9 cellular contexts compared by ENCODE assay signal in genomic region chr9:68949271-68950000, GRCh38.
DNase-seq lines count a peak whose midpoint lies in the region; ATAC-seq and TF ChIP-seq lines count a peak whose summit lies in the region.
"Had no signal": no experiment of that assay in that cellular context is flagged by ENCODE, and none has a peak within 500 bp of the region (broad histone marks: within the 10 kb centered on the region; RNA-seq: fewer than 3 reads in every experiment).

No MANE protein-coding gene starts in this region.

- H4K20me1 ChIP-seq in Loucy (ENCODE audit: insufficient read depth, low read length, poor library complexity, severe bottlenecking): no peaks in the 10 kb centered on the region

- no peaks in the 10 kb centered on the region for H3K9me3 ChIP-seq in Loucy (ENCODE audit: insufficient read depth, low read depth, low read length)
- no peaks in the 10 kb centered on the region for H3K9me3 ChIP-seq in trophoblast cell (ENCODE audit: insufficient read depth, low read depth, low read length)
- no peaks in the 10 kb centered on the region for H3K9me3 ChIP-seq in mucosa of descending colon

- no peaks in the 10 kb centered on the region for H3K79me1 ChIP-seq in trophoblast cell (ENCODE audit: low read length)

- no peaks in the 10 kb centered on the region for H3F3A ChIP-seq in Loucy (ENCODE audit: low read depth)

- H4K91ac ChIP-seq in trophoblast cell (ENCODE audit: low read depth, low read length): peak overlapping the region; percentile 43

- H2BK12ac ChIP-seq in trophoblast cell (ENCODE audit: low read length): no peak overlapping the region

- no peak overlapping the region for H4K8ac ChIP-seq in trophoblast cell (ENCODE audit: low read depth, low read length)

- H3K27ac ChIP-seq in trophoblast cell (ENCODE audit: low read depth, low read length): no peak overlapping the region

- no peak overlapping the region for H3K14ac ChIP-seq in trophoblast cell (ENCODE audit: low read length)

- H3K4me1 ChIP-seq in Loucy (ENCODE audit: insufficient read depth, low read length, poor library complexity, severe bottlenecking) (peaks cover 19% of the 10 kb centered on the region), trophoblast cell (ENCODE audit: control insufficient read depth in 1 of 2, insufficient read depth in 2 of 2, low read length in 2 of 2) (no peaks in the 10 kb centered on the region), mucosa of descending colon (ENCODE audit: low read depth) (no peaks in the 10 kb centered on the region)

- peak; percentile 51 for DNase-seq in GM12865 (ENCODE audit: low read depth)
- peak in 1 of 2 donors; percentile 27 for DNase-seq in activated naive CD4-positive, alpha-beta T cell treated with anti-CD3 and anti-CD28 coated beads, Interleukin-2, amount 50 U/mL, for 72 hours (ENCODE audit: low spot score in 2 of 2)
- DNase-seq in trophoblast cell: peak in 1 of 2 donors; percentile 14
- no peak for DNase-seq in superior temporal gyrus (ENCODE audit: extremely low spot score)
- DNase-seq in mucosa of descending colon: no peak
- DNase-seq: cerebellar nuclear complex had no signal

- no peak overlapping the region for H3K4me2 ChIP-seq in Loucy (ENCODE audit: low read depth, low read length, poor library complexity, severe bottlenecking)
- no peak overlapping the region for H3K4me2 ChIP-seq in trophoblast cell (ENCODE audit: low read length)

- H3K79me2 ChIP-seq in Loucy (ENCODE audit: insufficient read depth, low read length) (no peaks in the 10 kb centered on the region), trophoblast cell (ENCODE audit: control insufficient read depth, insufficient read depth, low read length, poor library complexity) (peaks cover 1% of the 10 kb centered on the region)

- no peaks in the 10 kb centered on the region for H3K9me2 ChIP-seq in Loucy (replicated peaks; ENCODE audit: low read depth, low read length)

- no peak overlapping the region for H3K4ac ChIP-seq in trophoblast cell (ENCODE audit: low read depth, low read length)

- no CpG with 5 or more reads among the region's 13 CpGs for WGBS in trophoblast cell (ENCODE audit: extremely low coverage, insufficient coverage, insufficient read length)

- intact Hi-C loops in mucosa of descending colon (cut with DNase I, micrococcal nuclease): no loop called here

- no peak overlapping the region for H3K23ac ChIP-seq in trophoblast cell (ENCODE audit: low read length)

- no peak overlapping the region for H2AK5ac ChIP-seq in trophoblast cell (ENCODE audit: low read length)

- peaks cover 0 to 8% of the 10 kb centered on the region in 2 donors for H3K36me3 Mint-ChIP-seq in activated naive CD4-positive, alpha-beta T cell treated with anti-CD3 and anti-CD28 coated beads, Interleukin-2, amount 50 U/mL, for 72 hours

- no peaks in the 10 kb centered on the region for H3K9me3 Mint-ChIP-seq in activated naive CD4-positive, alpha-beta T cell treated with anti-CD3 and anti-CD28 coated beads, Interleukin-2, amount 50 U/mL, for 72 hours

- H3K18ac ChIP-seq in trophoblast cell (ENCODE audit: low read length): no peak overlapping the region

- H2AFZ ChIP-seq in Loucy (ENCODE audit: low read length) (no peak overlapping the region; the same call in 1 of the 2 replicates), trophoblast cell (ENCODE audit: insufficient read depth, low read length, poor library complexity) (no peak overlapping the region)

- no peaks in the 10 kb centered on the region for H3K27me3 ChIP-seq in Loucy (ENCODE audit: insufficient read depth, low read length, poor library complexity, severe bottlenecking)
- H3K27me3 ChIP-seq in trophoblast cell (ENCODE audit: insufficient read depth, low read length): no peaks in the 10 kb centered on the region

- H3K4me3 ChIP-seq in GM12865 (ENCODE audit: low read depth, low read length) (no peak overlapping the region), Loucy (ENCODE audit: low read length, poor library complexity, severe bottlenecking) (no peak overlapping the region), trophoblast cell (ENCODE audit: low read depth, low read length) (no peak overlapping the region), mucosa of descending colon (no peak overlapping the region)

- H3K9ac ChIP-seq in Loucy (ENCODE audit: low read depth, low read length, poor library complexity, severe bottlenecking) (peak overlapping the region; percentile 31), trophoblast cell (ENCODE audit: low read length) (no peak overlapping the region)

- peak overlapping the region in 1 of 2 donors; percentile 88 for H3K27ac Mint-ChIP-seq in activated naive CD4-positive, alpha-beta T cell treated with anti-CD3 and anti-CD28 coated beads, Interleukin-2, amount 50 U/mL, for 72 hours

- H3K36me3 ChIP-seq in Loucy (ENCODE audit: insufficient read depth, low read length) (no peaks in the 10 kb centered on the region), trophoblast cell (ENCODE audit: control insufficient read depth in 1 of 2, insufficient read depth in 2 of 2, low read length in 2 of 2) (no peaks in the 10 kb centered on the region), mucosa of descending colon (ENCODE audit: low read depth) (no peaks in the 10 kb centered on the region)

- H2BK5ac ChIP-seq in trophoblast cell (ENCODE audit: low read depth, low read length, poor library complexity): peak overlapping the region; percentile 49

- peak; percentile 6 to 11 for ATAC-seq in activated naive CD4-positive, alpha-beta T cell treated with anti-CD3 and anti-CD28 coated beads, Interleukin-2, amount 50 U/mL, for 72 hours
- ATAC-seq in HG03432 (IDR thresholded peaks at IDR 0.05; ENCODE audit: unreplicated experiment): no peak
- no peak for ATAC-seq in HG03196 (IDR thresholded peaks at IDR 0.05; ENCODE audit: unreplicated experiment)
- ATAC-seq in mucosa of descending colon: no peak

- H4K12ac ChIP-seq in trophoblast cell (ENCODE audit: low read depth, low read length): no peak overlapping the region

- peak; percentile 17 for TF ChIP-seq CTCF in GM12865 (IDR thresholded peaks at IDR 0.05; ENCODE audit: insufficient read depth, low read depth, low read length, missing control alignments)
- peak; percentile 33; the same call in 1 of the 2 replicates for TF ChIP-seq CTCF in Loucy (conservative IDR thresholded peaks at IDR 0.05; ENCODE audit: low read length)
- no peak for TF ChIP-seq CTCF in mucosa of descending colon (IDR thresholded peaks at IDR 0.05)

- no peak overlapping the region for H2BK120ac ChIP-seq in trophoblast cell (ENCODE audit: insufficient read depth, low read length, poor library complexity)

Comparison
In these comparisons a context has a peak if more than half of its experiments do, and no peak if none do; other contexts are left out.
1. ATAC-seq: peak in activated naive CD4-positive, alpha-beta T cell treated with anti-CD3 and anti-CD28 coated beads, Interleukin-2, amount 50 U/mL, for 72 hours (2 of 2); none in HG03432 (single experiment), HG03196 (single experiment) and mucosa of descending colon (single experiment).